In the genomic region with DNA sequence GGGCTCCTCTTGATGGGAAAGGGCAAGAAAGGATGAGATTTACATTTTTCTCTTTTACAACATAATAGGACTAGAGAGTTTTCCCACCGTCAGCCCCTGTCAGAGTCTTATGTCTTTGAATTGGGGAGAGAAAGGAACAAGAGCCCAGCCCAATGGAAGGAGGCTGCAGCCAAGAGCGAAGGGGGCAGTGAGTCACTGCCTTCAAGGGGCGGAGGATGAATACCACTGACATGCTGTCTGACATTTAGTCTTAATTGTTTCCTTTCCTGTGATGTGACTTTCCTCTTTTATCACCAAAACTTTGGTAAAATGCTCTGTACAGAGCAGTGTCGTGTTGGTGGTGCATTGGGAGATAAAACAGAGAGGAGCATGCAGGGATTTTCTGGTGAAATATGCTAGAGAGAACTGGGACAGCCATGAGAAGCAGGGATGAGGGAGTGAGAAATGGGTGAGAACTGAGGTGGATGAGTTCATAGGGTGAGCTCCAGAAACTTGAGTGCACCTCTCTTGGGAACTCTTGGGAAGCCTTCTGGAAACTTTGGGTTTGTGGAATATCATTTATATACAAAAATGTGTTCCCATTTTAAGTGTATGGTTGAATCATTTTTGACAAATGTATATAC, we compare ENCODE assay signal across 15 cellular contexts.
DNase-seq lines count a peak whose midpoint lies in the region; ATAC-seq and TF ChIP-seq lines count a peak whose summit lies in the region.
"Had no signal": no experiment of that assay in that cellular context is flagged by ENCODE, and none has a peak within 500 bp of the region (broad histone marks: within the 10 kb centered on the region; RNA-seq: fewer than 3 reads in every experiment).

No MANE protein-coding gene starts in this region.

- H3K4me3 ChIP-seq in HUES64 (ENCODE audit: low read length) (0 out of 2 replicates have a peak overlapping the region, but pooled peaks have one; percentile 11), astrocyte of the spinal cord (ENCODE audit: low read depth, low read length) (no peak overlapping the region), body of pancreas (no peak overlapping the region)
- no peak overlapping the region for H3K4me3 ChIP-seq in CD8-positive, alpha-beta T cell (ENCODE audit: low read depth, low read length)

- DNase-seq in AG20443 (ENCODE audit: low spot score) (peak; percentile 81), astrocyte of the spinal cord (ENCODE audit: low read depth, low spot score) (peak; percentile 56), islet precursor cell (peak; percentile 92), body of pancreas (no peak), DMS 273 treated with DMSO at 0.1 percent for 48 hours (lab: John Stamatoyannopoulos, UW) (no peak), posterior cingulate gyrus (no peak)
- DNase-seq in CD8-positive, alpha-beta T cell, result no peak
- DNase-seq: activated CD8-positive, alpha-beta memory T cell treated with anti-CD3 and anti-CD28 coated beads for 24 hours; CD8-positive, alpha-beta memory T cell; head of caudate nucleus; naive thymus-derived CD8-positive, alpha-beta T cell; NCI-H187 treated with DMSO at 0.1 percent for 48 hours; SIG-M5 had no signal

- H3K27me3 ChIP-seq in HUES64 (ENCODE audit: insufficient read depth, low read length) (no peaks in the 10 kb centered on the region), body of pancreas (no peaks in the 10 kb centered on the region)
- H3K27me3 ChIP-seq in CD8-positive, alpha-beta T cell (ENCODE audit: insufficient read depth, low read length), result no peaks in the 10 kb centered on the region

- H3K9ac ChIP-seq in HUES64 (ENCODE audit: low read depth, low read length), result no peak overlapping the region

- no peak for ATAC-seq in body of pancreas
- no peak for ATAC-seq in CD8-positive, alpha-beta T cell
- ATAC-seq: naive thymus-derived CD8-positive, alpha-beta T cell had no signal

- H3K4me1 ChIP-seq in HUES64 (ENCODE audit: insufficient read depth, low read length) (peaks cover 46% of the 10 kb centered on the region), body of pancreas (no peaks in the 10 kb centered on the region)
- no peaks in the 10 kb centered on the region for H3K4me1 ChIP-seq in CD8-positive, alpha-beta T cell (ENCODE audit: insufficient read depth, low read length)

- H3K27ac Mint-ChIP-seq in CD8-positive, alpha-beta T cell, result no peak overlapping the region
- H3K27ac Mint-ChIP-seq: CD8-positive, alpha-beta memory T cell had no signal

- H3K9me3 ChIP-seq in HUES64 (ENCODE audit: insufficient read depth, low read depth, low read length) (no peaks in the 10 kb centered on the region), body of pancreas (no peaks in the 10 kb centered on the region)
- no peaks in the 10 kb centered on the region for H3K9me3 ChIP-seq in CD8-positive, alpha-beta T cell (ENCODE audit: low read length)

- CTCF ChIA-PET in CD8-positive, alpha-beta T cell (lab: Charles Lee), result no interaction called here

- POLR2A ChIA-PET in CD8-positive, alpha-beta T cell (lab: Charles Lee), result no interaction called here

- no peaks in the 10 kb centered on the region for H3K36me3 ChIP-seq in HUES64 (ENCODE audit: insufficient read depth, low read length)
- no peaks in the 10 kb centered on the region for H3K36me3 ChIP-seq in body of pancreas (replicated peaks in 1 of 2; ENCODE audit: insufficient read depth in 1 of 2, low read depth in 2 of 2)
- H3K36me3 ChIP-seq in CD8-positive, alpha-beta T cell (ENCODE audit: insufficient read depth, low read length), result no peaks in the 10 kb centered on the region

- no peak for TF ChIP-seq POLR2A in body of pancreas (IDR thresholded peaks at IDR 0.05)

- no peaks in the 10 kb centered on the region for H3K4me1 Mint-ChIP-seq in CD8-positive, alpha-beta T cell (ENCODE audit: low read depth)
- H3K4me1 Mint-ChIP-seq: CD8-positive, alpha-beta memory T cell; naive thymus-derived CD8-positive, alpha-beta T cell had no signal

- no peaks in the 10 kb centered on the region for H3K36me3 Mint-ChIP-seq in CD8-positive, alpha-beta T cell
- H3K36me3 Mint-ChIP-seq: brain; CD8-positive, alpha-beta memory T cell; naive thymus-derived CD8-positive, alpha-beta T cell had no signal

- TF ChIP-seq CTCF in astrocyte of the spinal cord (IDR thresholded peaks at IDR 0.05; ENCODE audit: low read depth, low read length) (no peak), body of pancreas (IDR thresholded peaks at IDR 0.05) (no peak)
- no peak for TF ChIP-seq CTCF in CD8-positive, alpha-beta T cell (IDR thresholded peaks at IDR 0.05)

- in situ Hi-C loops in astrocyte of the spinal cord (cut with HindIII; ENCODE audit: low sequenced_read_pairs), result no loop called here

- no peaks in the 10 kb centered on the region for H3K9me3 Mint-ChIP-seq in CD8-positive, alpha-beta T cell
- H3K9me3 Mint-ChIP-seq: brain; CD8-positive, alpha-beta memory T cell; naive thymus-derived CD8-positive, alpha-beta T cell had no signal

- WGBS in HUES64, result 5% methylated on average over 4 of the region's 4 CpGs
- WGBS in body of pancreas, 2 donors, result 89 to 91% methylated on average over 4 of the region's 4 CpGs

- H3K27me3 Mint-ChIP-seq in CD8-positive, alpha-beta T cell (ENCODE audit: low read depth), result no peaks in the 10 kb centered on the region
- H3K27me3 Mint-ChIP-seq: CD8-positive, alpha-beta memory T cell; naive thymus-derived CD8-positive, alpha-beta T cell had no signal

- H3K4me3 Mint-ChIP-seq in CD8-positive, alpha-beta T cell, result no peak overlapping the region
- H3K4me3 Mint-ChIP-seq: brain; CD8-positive, alpha-beta memory T cell; naive thymus-derived CD8-positive, alpha-beta T cell had no signal

- intact Hi-C loops in body of pancreas (cut with DNase I) (no loop called here), posterior cingulate gyrus (cut with DNase I) (no loop called here)
- intact Hi-C loops in CD8-positive, alpha-beta T cell (cut with DNase I, micrococcal nuclease), result no loop called here

- peak overlapping the region; percentile 86 for H3K27ac ChIP-seq in HUES64 (ENCODE audit: low read depth, low read length)
- H3K27ac ChIP-seq in body of pancreas, result no peak overlapping the region
- no peak overlapping the region for H3K27ac ChIP-seq in CD8-positive, alpha-beta T cell (ENCODE audit: low read depth, low read length)

Comparison
In these comparisons a context has a peak if more than half of its experiments do, and no peak if none do; other contexts are left out.
1. DNase-seq: peak in AG20443 (single experiment), astrocyte of the spinal cord (single experiment) and islet precursor cell (single experiment); none in body of pancreas (0 of 4), CD8-positive, alpha-beta T cell (0 of 7), DMS 273 treated with DMSO at 0.1 percent for 48 hours (single experiment) and posterior cingulate gyrus (0 of 10).